In genomic region chr2:105454801-105455485, GRCh38 we compare ENCODE assay signal across 8 cellular contexts. TPM values are rescaled to one million over a fixed set of nuclear protein-coding genes. Genes with fewer than 3 reads are reported as not detected.
DNase-seq lines count a peak whose midpoint lies in the region; ATAC-seq and TF ChIP-seq lines count a peak whose summit lies in the region.

No MANE protein-coding gene starts in this region.

- H3K4me1 Mint-ChIP-seq in natural killer cell treated with Interleukin-12 subunit alpha and Interleukin-12 subunit beta and Interleukin-15 and Interleukin-18, amount 100 ng/mL, for 72 hours (ENCODE audit: low read depth in 2 of 2): no peaks in the 10 kb centered on the region

- peak overlapping the region; percentile 51 for H3K9ac ChIP-seq in mucosa of stomach (ENCODE audit: low read length)

- H3K4me1 ChIP-seq in mucosa of stomach (ENCODE audit: control insufficient read depth, insufficient read depth, low read length): peaks cover 40% of the 10 kb centered on the region

- no peaks in the 10 kb centered on the region for H3K36me3 Mint-ChIP-seq in natural killer cell treated with Interleukin-12 subunit alpha and Interleukin-12 subunit beta and Interleukin-15 and Interleukin-18, amount 100 ng/mL, for 72 hours

- H3K9me3 Mint-ChIP-seq in natural killer cell treated with Interleukin-12 subunit alpha and Interleukin-12 subunit beta and Interleukin-15 and Interleukin-18, amount 100 ng/mL, for 72 hours: no peaks in the 10 kb centered on the region

- H3K4me3 ChIP-seq in GM12875 (ENCODE audit: low read depth, low read length) (no peak overlapping the region), NB4 (ENCODE audit: low read depth, low read length) (no peak overlapping the region), mucosa of stomach (ENCODE audit: low read length) (no peak overlapping the region)

- TF ChIP-seq CTCF in GM12875 (IDR thresholded peaks at IDR 0.05; ENCODE audit: borderline replicate concordance, insufficient read depth, low read depth, low read length): peak; percentile 46; the same call in 1 of the 2 replicates
- peak; percentile 58 for TF ChIP-seq CTCF in NB4 (IDR thresholded peaks at IDR 0.05; ENCODE audit: low read depth, low read length)

- TF ChIP-seq POLR2A in NB4 (IDR thresholded peaks at IDR 0.05; ENCODE audit: extremely low read depth, insufficient read length): no peak

- H3K36me3 ChIP-seq in mucosa of stomach (ENCODE audit: control insufficient read depth, insufficient read depth, low read length): no peaks in the 10 kb centered on the region

- no peak for ATAC-seq in GM19023 (IDR thresholded peaks at IDR 0.05; ENCODE audit: unreplicated experiment)
- ATAC-seq in natural killer cell treated with Interleukin-12 subunit alpha and Interleukin-12 subunit beta and Interleukin-15 and Interleukin-18, amount 100 ng/mL, for 72 hours: no peak

- no peak overlapping the region for H3K4me3 Mint-ChIP-seq in natural killer cell treated with Interleukin-12 subunit alpha and Interleukin-12 subunit beta and Interleukin-15 and Interleukin-18, amount 100 ng/mL, for 72 hours

- H3K27me3 ChIP-seq in mucosa of stomach (ENCODE audit: control insufficient read depth, insufficient read depth, low read length): no peaks in the 10 kb centered on the region

- DNase-seq in NB4 (ENCODE audit: low read depth) (peak; percentile 59), cerebellar cortex (ENCODE audit: low spot score) (peak; percentile 22), cortex of kidney (lab: John Stamatoyannopoulos, UW) (no peak)
- DNase-seq in central memory CD4-positive, alpha-beta T cell: no peak
- DNase-seq in natural killer cell treated with Interleukin-12 subunit alpha and Interleukin-12 subunit beta and Interleukin-15 and Interleukin-18, amount 100 ng/mL, for 72 hours (ENCODE audit: low spot score): no peak

- H3K9me3 ChIP-seq in mucosa of stomach (ENCODE audit: control insufficient read depth, low read length): no peaks in the 10 kb centered on the region

- H3K27me3 Mint-ChIP-seq in natural killer cell treated with Interleukin-12 subunit alpha and Interleukin-12 subunit beta and Interleukin-15 and Interleukin-18, amount 100 ng/mL, for 72 hours: peaks cover 20 to 28% of the 10 kb centered on the region in 2 donors

- H3K27ac Mint-ChIP-seq in natural killer cell treated with Interleukin-12 subunit alpha and Interleukin-12 subunit beta and Interleukin-15 and Interleukin-18, amount 100 ng/mL, for 72 hours: no peak overlapping the region

RNA-seq across cellular contexts. Expression of gene FHL2, which starts 56.1 kb away (rescaled TPM):
- total RNA-seq in natural killer cell treated with Interleukin-12 subunit alpha and Interleukin-12 subunit beta and Interleukin-15 and Interleukin-18, amount 100 ng/mL, for 72 hours: under 1 TPM in 1 of 2 donors, not detected in 1; 0.95 TPM

Comparison
In these comparisons a context has a peak if more than half of its experiments do, and no peak if none do; other contexts are left out.
1. DNase-seq: peak in NB4 (single experiment) and cerebellar cortex (single experiment); none in central memory CD4-positive, alpha-beta T cell (single experiment), natural killer cell treated with Interleukin-12 subunit alpha and Interleukin-12 subunit beta and Interleukin-15 and Interleukin-18, amount 100 ng/mL, for 72 hours (single experiment) and cortex of kidney (single experiment).